In the genomic region with DNA sequence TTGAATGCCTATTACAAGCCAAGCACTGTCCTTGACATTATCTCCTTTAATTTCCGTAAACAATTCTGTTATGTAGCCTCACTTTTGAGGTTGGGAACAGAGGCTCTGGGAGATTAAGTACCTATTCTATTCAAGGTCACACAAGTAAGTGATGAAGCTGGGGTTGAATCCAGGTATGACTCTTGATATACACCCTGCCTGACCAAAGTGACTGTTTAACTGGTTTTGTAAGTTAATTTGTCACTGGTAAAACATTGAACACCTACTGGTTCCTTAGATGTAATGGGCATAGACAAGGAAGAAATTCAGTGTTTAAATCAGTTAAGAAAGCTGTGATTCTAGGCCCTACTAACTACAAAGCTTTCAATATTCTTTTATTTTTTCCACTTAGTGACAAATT, we compare ENCODE assay signal across 22 cellular contexts. TPM values are rescaled to one million over a fixed set of nuclear protein-coding genes. Genes with fewer than 3 reads are reported as not detected.
DNase-seq lines count a peak whose midpoint lies in the region; ATAC-seq, FAIRE-seq and TF ChIP-seq lines count a peak whose summit lies in the region.
"Had no signal": no experiment of that assay in that cellular context is flagged by ENCODE, and none has a peak within 500 bp of the region (broad histone marks: within the 10 kb centered on the region; RNA-seq: fewer than 3 reads in every experiment).

No MANE protein-coding gene starts in this region.

- no peaks in the 10 kb centered on the region for H3K27me3 ChIP-seq in PC-3 (ENCODE audit: low read length)
- no peaks in the 10 kb centered on the region for H3K27me3 ChIP-seq in body of pancreas
- no peaks in the 10 kb centered on the region for H3K27me3 ChIP-seq in esophagus squamous epithelium
- H3K27me3 ChIP-seq in pancreas: no peaks in the 10 kb centered on the region
- H3K27me3 ChIP-seq in smooth muscle cell (ENCODE audit: low read depth): no peaks in the 10 kb centered on the region
- H3K27me3 ChIP-seq: BLaER1 treated with 17β-estradiol and CSF1 and Interleukin-3, amounts not matched to agents 10 nM and 100 nM had no signal

- H3K27ac Mint-ChIP-seq in naive thymus-derived CD8-positive, alpha-beta T cell: no peak overlapping the region
- H3K27ac Mint-ChIP-seq: B cell; CD8-positive, alpha-beta T cell; HFFc6; IgD-negative memory B cell had no signal

- H3K4me2 ChIP-seq in PC-3 (ENCODE audit: low read length): no peak overlapping the region
- H3K4me2 ChIP-seq in smooth muscle cell: no peak overlapping the region
- H3K4me2 ChIP-seq: BLaER1 treated with 17β-estradiol and CSF1 and Interleukin-3, amounts not matched to agents 10 nM and 100 nM had no signal

- peaks cover 12 to 67% (median 48%) of the 10 kb centered on the region in 3 donors for H3K36me3 Mint-ChIP-seq in naive thymus-derived CD8-positive, alpha-beta T cell

- H4K20me1 ChIP-seq in PC-3 (ENCODE audit: low read length) (no peaks in the 10 kb centered on the region), smooth muscle cell (ENCODE audit: low read depth) (peaks cover 5% of the 10 kb centered on the region)
- H4K20me1 ChIP-seq: BLaER1 treated with 17β-estradiol and CSF1 and Interleukin-3, amounts not matched to agents 10 nM and 100 nM had no signal

- H3K36me3 ChIP-seq in PC-3 (ENCODE audit: low read depth, low read length): 0 out of 2 replicates have a peak, but pooled peaks cover 4% of the 10 kb centered on the region
- H3K36me3 ChIP-seq in body of pancreas (replicated peaks in 1 of 2; ENCODE audit: insufficient read depth in 1 of 2, low read depth in 2 of 2): no peaks in the 10 kb centered on the region
- H3K36me3 ChIP-seq in esophagus squamous epithelium: peaks cover 0 to 53% (median 0%) of the 10 kb centered on the region in 3 donors
- no peaks in the 10 kb centered on the region for H3K36me3 ChIP-seq in pancreas
- no peaks in the 10 kb centered on the region for H3K36me3 ChIP-seq in smooth muscle cell (ENCODE audit: low read depth)

- POLR2A ChIA-PET in PC-3 (lab: Charles Lee; ENCODE audit: unreplicated experiment): no interaction called here
- POLR2A ChIA-PET in naive thymus-derived CD8-positive, alpha-beta T cell (lab: Charles Lee): no interaction called here

- H3K9ac ChIP-seq in PC-3 (ENCODE audit: low read length): no peak overlapping the region
- H3K9ac ChIP-seq in smooth muscle cell (ENCODE audit: low read depth): no peak overlapping the region
- H3K9ac ChIP-seq: BLaER1 treated with 17β-estradiol and CSF1 and Interleukin-3, amounts not matched to agents 10 nM and 100 nM; GM23248 had no signal

- H3K9me3 Mint-ChIP-seq in naive thymus-derived CD8-positive, alpha-beta T cell: peaks cover 0 to 5% (median 0%) of the 10 kb centered on the region in 9 donors
- H3K9me3 Mint-ChIP-seq: CD8-positive, alpha-beta T cell; HFFc6 had no signal

- no peaks in the 10 kb centered on the region for H3F3A ChIP-seq in PC-3 (ENCODE audit: low read length, unreplicated experiment)
- H3F3A ChIP-seq in smooth muscle cell (ENCODE audit: low read depth): no peaks in the 10 kb centered on the region

- ATAC-seq in PC-3: peak; percentile 18; the same call in 1 of the 2 replicates
- peak; percentile 86 for ATAC-seq in body of pancreas
- peak; percentile 74 to 83 (median 82) for ATAC-seq in pancreas
- ATAC-seq in naive thymus-derived CD8-positive, alpha-beta T cell: no peak
- ATAC-seq: CD8-positive, alpha-beta T cell; GM12878; HCT116 had no signal

- H3K79me2 ChIP-seq in PC-3 (ENCODE audit: low read length): no peaks in the 10 kb centered on the region
- no peaks in the 10 kb centered on the region for H3K79me2 ChIP-seq in smooth muscle cell (ENCODE audit: low read depth)

- DNase-seq in PC-3 (peak; percentile 37), body of pancreas (peak in 1 of 4 donors; percentile 41), esophagus squamous epithelium (lab: John Stamatoyannopoulos, UW) (no peak), pancreas (no peak), smooth muscle cell (lab: John Stamatoyannopoulos, UW; ENCODE audit: unreplicated experiment) (no peak)
- DNase-seq in naive thymus-derived CD8-positive, alpha-beta T cell: no peak
- no peak for DNase-seq in activated CD4-positive, alpha-beta T cell treated with anti-CD3 and anti-CD28 coated beads, Interleukin-2, amount 50 U/mL, for 1 hour
- no peak for DNase-seq in activated effector memory CD4-positive, alpha-beta T cell treated with anti-CD3 and anti-CD28 coated beads, Interleukin-2, amount 50 U/mL, for 16 hours
- DNase-seq: 8988T; Calu3; CD8-positive, alpha-beta T cell; DND-41; EL; GM23248; HFFc6 had no signal

- H3K27ac ChIP-seq in PC-3 (ENCODE audit: low read length) (no peak overlapping the region), body of pancreas (peak overlapping the region; percentile 7 to 70 (median 57)), esophagus squamous epithelium (peak overlapping the region in 3 of 4 donors; percentile 14 to 31 (median 15)), pancreas (peak overlapping the region in 3 of 4 donors; percentile 5 to 76 (median 68)), smooth muscle cell (ENCODE audit: low read depth) (no peak overlapping the region)
- H3K27ac ChIP-seq: BLaER1 treated with 17β-estradiol and CSF1 and Interleukin-3, amounts not matched to agents 10 nM and 100 nM; GM23248; HL-60 had no signal

- TF ChIP-seq POLR2A in body of pancreas (IDR thresholded peaks at IDR 0.05) (no peak), esophagus squamous epithelium (IDR thresholded peaks at IDR 0.05) (no peak)

- no peaks in the 10 kb centered on the region for H3K9me2 ChIP-seq in PC-3 (replicated peaks; ENCODE audit: low read length)

- no peak overlapping the region for H3K4me3 Mint-ChIP-seq in naive thymus-derived CD8-positive, alpha-beta T cell
- H3K4me3 Mint-ChIP-seq: B cell; CD8-positive, alpha-beta T cell; HFFc6; IgD-negative memory B cell had no signal

- no TSS peak for BruUV-seq in PC-3 (replicated peaks; lab: Mats Ljungman, UMichigan)

- H3K27me3 Mint-ChIP-seq in naive thymus-derived CD8-positive, alpha-beta T cell: no peaks in the 10 kb centered on the region
- H3K27me3 Mint-ChIP-seq: B cell, IgD-negative memory B cell had no signal

- H3K9me3 ChIP-seq in PC-3 (ENCODE audit: low read length) (no peaks in the 10 kb centered on the region), body of pancreas (no peaks in the 10 kb centered on the region), esophagus squamous epithelium (no peaks in the 10 kb centered on the region), pancreas (no peaks in the 10 kb centered on the region), smooth muscle cell (replicated peaks; ENCODE audit: low read depth) (no peaks in the 10 kb centered on the region)

- FAIRE-seq in pancreas (lab: Jason Lieb, UNC): no peak
- FAIRE-seq: GM12878, H54 had no signal

- H3K4me1 ChIP-seq in PC-3 (ENCODE audit: insufficient read depth, low read length) (peaks cover 6% of the 10 kb centered on the region; the same call in 1 of the 2 replicates), body of pancreas (peaks cover 42% of the 10 kb centered on the region), esophagus squamous epithelium (no peaks in the 10 kb centered on the region), pancreas (peaks cover 17 to 35% (median 31%) of the 10 kb centered on the region in 3 donors), smooth muscle cell (ENCODE audit: low read depth) (peaks cover 13% of the 10 kb centered on the region)

- CTCF ChIA-PET in PC-3 (lab: Charles Lee): no interaction called here

- 14 to 28% methylated on average over 1 of the region's 1 CpG for WGBS in body of pancreas, 2 donors
- WGBS in esophagus squamous epithelium, 2 donors: 100% methylated on average over 1 of the region's 1 CpG
- 10 to 22% methylated on average over 1 of the region's 1 CpG for WGBS in pancreas, 2 donors
- 97% methylated on average over 1 of the region's 1 CpG for WGBS in smooth muscle cell (ENCODE audit: low lambda C conversion rate)

- TF ChIP-seq CTCF in PC-3 (conservative IDR thresholded peaks at IDR 0.05; ENCODE audit: low read depth, low read length) (no peak), body of pancreas (IDR thresholded peaks at IDR 0.05) (peak in 1 of 7 experiments; percentile 2), esophagus squamous epithelium (IDR thresholded peaks at IDR 0.05) (no peak), pancreas (IDR thresholded peaks at IDR 0.05) (no peak), smooth muscle cell (IDR thresholded peaks at IDR 0.05; ENCODE audit: borderline replicate concordance, insufficient read depth, poor library complexity, severe bottlenecking) (no peak)

- intact Hi-C loops in PC-3 (cut with micrococcal nuclease): no loop called here
- intact Hi-C loops in body of pancreas (cut with DNase I): no loop called here
- intact Hi-C loops in esophagus squamous epithelium (cut with DNase I): no loop called here
- intact Hi-C loops in pancreas (cut with DNase I): no loop called here

- H3K4me3 ChIP-seq in PC-3 (ENCODE audit: low read length) (no peak overlapping the region), body of pancreas (no peak overlapping the region), esophagus squamous epithelium (no peak overlapping the region), pancreas (no peak overlapping the region), smooth muscle cell (no peak overlapping the region)
- H3K4me3 ChIP-seq: BLaER1 treated with 17β-estradiol and CSF1 and Interleukin-3, amounts not matched to agents 10 nM and 100 nM; GM12878; GM23248 had no signal

- H2AFZ ChIP-seq in PC-3 (ENCODE audit: low read length) (no peak overlapping the region), smooth muscle cell (ENCODE audit: low read depth) (no peak overlapping the region)
- H2AFZ ChIP-seq: GM23248 had no signal

- peaks cover 0 to 1% (median 0%) of the 10 kb centered on the region in 4 donors for H3K4me1 Mint-ChIP-seq in naive thymus-derived CD8-positive, alpha-beta T cell
- H3K4me1 Mint-ChIP-seq: B cell, IgD-negative memory B cell had no signal

RNA-seq across cellular contexts. Expression of gene GTF2H5, which starts 22.9 kb away (rescaled TPM):
- total RNA-seq in PC-3 (2014; rRNA removed) (2.8 and 3.0 TPM in 2 replicates), body of pancreas (1 to 10 TPM; 1.6 to 3.0 TPM), esophagus squamous epithelium (1 to 10 TPM; 2.5 to 6.2 (median 3.5) TPM), pancreas (10 to 100 TPM in 1 of 6 donors, 1 to 10 TPM in 5; 7.0 to 12.5 (median 8.7) TPM), smooth muscle cell (7.1 and 12.1 TPM in 2 replicates)
- polyA plus RNA-seq in pancreas (10 to 100 TPM in 1 of 2 donors, 1 to 10 TPM in 1; 3.8 to 11.9 TPM), smooth muscle cell (29.1 and 36.3 TPM in 2 replicates)
- 10 to 100 TPM; 12.5 to 13.7 TPM for total RNA-seq in naive thymus-derived CD8-positive, alpha-beta T cell
- 10 to 100 TPM; 21.8 to 25.9 (median 22.5) TPM for polyA plus RNA-seq in naive thymus-derived CD8-positive, alpha-beta T cell

RNA-seq across cellular contexts. Expression of gene SERAC1, which starts 23.0 kb away (rescaled TPM):
- total RNA-seq in PC-3 (2014; rRNA removed) (3.9 and 5.0 TPM in 2 replicates), body of pancreas (10 to 100 TPM; 10.5 to 14.8 TPM), esophagus squamous epithelium (10 to 100 TPM in 2 of 4 donors, 1 to 10 TPM in 2; 5.2 to 14.9 (median 10.1) TPM), pancreas (10 to 100 TPM in 1 of 6 donors, 1 to 10 TPM in 5; 7.0 to 14.3 (median 8.1) TPM), smooth muscle cell (5.6 and 7.2 TPM in 2 replicates)
- polyA plus RNA-seq in pancreas (10 to 100 TPM in 1 of 2 donors, 1 to 10 TPM in 1; 6.3 to 13.1 TPM), smooth muscle cell (2.6 and 4.4 TPM in 2 replicates)
- 1 to 10 TPM; 3.2 to 3.8 TPM for total RNA-seq in naive thymus-derived CD8-positive, alpha-beta T cell
- 1 to 10 TPM; 2.1 to 3.7 (median 2.2) TPM for polyA plus RNA-seq in naive thymus-derived CD8-positive, alpha-beta T cell

Comparison
In these comparisons a context has a peak if more than half of its experiments do, and no peak if none do; other contexts are left out.
1. ATAC-seq: peak in PC-3 (single experiment), body of pancreas (single experiment) and pancreas (4 of 4); none in naive thymus-derived CD8-positive, alpha-beta T cell (0 of 2).
2. H3K27ac ChIP-seq: peak in body of pancreas (4 of 4), esophagus squamous epithelium (3 of 4) and pancreas (3 of 4); none in PC-3 (single experiment) and smooth muscle cell (single experiment).